In the genomic region with DNA sequence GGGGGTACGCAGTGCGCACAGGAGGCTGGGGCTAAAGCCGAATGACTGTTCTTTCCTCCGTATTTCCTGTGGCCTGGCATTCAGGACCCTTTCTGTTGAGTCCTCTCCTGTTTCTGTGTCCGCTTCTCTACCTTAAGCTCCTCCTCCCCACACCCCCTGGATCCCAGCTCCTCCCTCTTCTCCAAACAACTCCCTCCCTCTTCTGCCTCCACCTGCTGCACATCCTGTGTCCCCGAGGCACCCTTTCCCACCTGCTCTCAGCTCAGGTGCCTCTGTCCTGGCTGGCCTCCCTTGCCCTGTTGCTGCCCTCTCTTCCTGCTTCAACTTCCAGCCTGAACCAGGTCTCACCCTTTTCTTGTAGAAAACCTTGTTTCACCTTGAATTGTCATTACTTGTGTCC, we compare ENCODE assay signal across 1 cellular context.
A peak's percentile ranks its signal among the peaks of the same experiment; 100 is the strongest.
TF ChIP-seq lines count a peak whose summit lies in the region.

No MANE protein-coding gene starts in this region.

TF ChIP-seq in H1, 55 proteins besides CTCF, POLR2A, EP300 and RAD21:
- TF ChIP-seq, protein P1, sequence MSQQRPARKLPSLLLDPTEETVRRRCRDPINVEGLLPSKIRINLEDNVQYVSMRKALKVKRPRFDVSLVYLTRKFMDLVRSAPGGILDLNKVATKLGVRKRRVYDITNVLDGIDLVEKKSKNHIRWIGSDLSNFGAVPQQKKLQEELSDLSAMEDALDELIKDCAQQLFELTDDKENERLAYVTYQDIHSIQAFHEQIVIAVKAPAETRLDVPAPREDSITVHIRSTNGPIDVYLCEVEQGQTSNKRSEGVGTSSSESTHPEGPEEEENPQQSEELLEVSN (IDR thresholded peaks at IDR 0.05): peak; percentile 92
- TF ChIP-seq, protein P2, sequence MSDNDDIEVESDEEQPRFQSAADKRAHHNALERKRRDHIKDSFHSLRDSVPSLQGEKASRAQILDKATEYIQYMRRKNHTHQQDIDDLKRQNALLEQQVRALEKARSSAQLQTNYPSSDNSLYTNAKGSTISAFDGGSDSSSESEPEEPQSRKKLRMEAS (IDR thresholded peaks at IDR 0.05): peak; percentile 87
- TF ChIP-seq EZH2 (IDR thresholded peaks at IDR 0.05; ENCODE audit: low read depth, low read length, severe bottlenecking): no peak
